1 cellular context compared by ENCODE assay signal in the genomic region with DNA sequence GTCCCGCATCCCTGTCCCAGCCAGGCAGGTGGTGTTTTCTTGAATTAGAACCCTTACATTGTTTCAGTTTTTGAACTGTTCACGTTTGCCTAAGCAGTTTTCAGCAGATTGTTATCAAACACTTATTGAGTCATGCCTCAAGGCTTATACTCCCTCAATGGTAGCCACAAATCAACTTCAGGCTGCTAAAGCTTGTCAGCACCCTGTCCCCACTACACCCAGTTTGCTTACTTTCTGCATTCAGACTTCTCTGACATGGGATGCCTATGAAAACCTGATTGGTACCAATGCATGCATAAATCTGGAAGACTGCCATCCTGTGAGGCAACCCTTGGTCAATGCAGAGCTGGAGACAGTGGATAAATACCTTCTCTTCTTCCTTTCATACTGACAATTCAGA.
TF ChIP-seq lines count a peak whose summit lies in the region.

No MANE protein-coding gene starts in this region.

TF ChIP-seq in H1, 55 proteins besides CTCF, POLR2A, EP300 and RAD21 (continued from another document):
- TF ChIP-seq, protein P1, sequence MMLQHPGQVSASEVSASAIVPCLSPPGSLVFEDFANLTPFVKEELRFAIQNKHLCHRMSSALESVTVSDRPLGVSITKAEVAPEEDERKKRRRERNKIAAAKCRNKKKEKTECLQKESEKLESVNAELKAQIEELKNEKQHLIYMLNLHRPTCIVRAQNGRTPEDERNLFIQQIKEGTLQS (IDR thresholded peaks at IDR 0.05; ENCODE audit: insufficient read depth, low read depth, low read length), result no peak
